9 cellular contexts compared by ENCODE assay signal in genomic region chr1:22826630-22827580, GRCh38.
DNase-seq lines count a peak whose midpoint lies in the region; ATAC-seq and TF ChIP-seq lines count a peak whose summit lies in the region.
"Had no signal": no experiment of that assay in that cellular context is flagged by ENCODE, and none has a peak within 500 bp of the region (broad histone marks: within the 10 kb centered on the region; RNA-seq: fewer than 3 reads in every experiment).

No MANE protein-coding gene starts in this region.

- peak overlapping the region; percentile 40 for H3K18ac ChIP-seq in neuronal stem cell (ENCODE audit: low read length)

- in situ Hi-C loops in brain microvascular endothelial cell (cut with HindIII; ENCODE audit: low pct_ligation_motif_present, low sequenced_read_pairs), result no loop called here

- H2BK15ac ChIP-seq in neuronal stem cell (ENCODE audit: low read length), result no peak overlapping the region

- no peak overlapping the region for H4K91ac ChIP-seq in neuronal stem cell (ENCODE audit: low read depth, low read length, poor library complexity)

- ATAC-seq in left cardiac atrium (peak; percentile 62 to 71), GM19324 (IDR thresholded peaks at IDR 0.05; ENCODE audit: low FRiP score, unreplicated experiment) (no peak)
- ATAC-seq in natural killer cell treated with Interleukin-12 subunit alpha and Interleukin-12 subunit beta and Interleukin-15 and Interleukin-18, amount 100 ng/mL, for 72 hours, result no peak
- ATAC-seq: activated naive CD8-positive, alpha-beta T cell treated with anti-CD3 and anti-CD28 coated beads, Interleukin-2, amount 50 U/mL, for 24 hours had no signal

- H3K36me3 ChIP-seq in neuronal stem cell (replicated peaks in 1 of 2; ENCODE audit: control insufficient read depth in 2 of 2, insufficient read depth in 2 of 2, low read length in 2 of 2), result no peaks in the 10 kb centered on the region
- H3K36me3 ChIP-seq in brain microvascular endothelial cell (replicated peaks), result no peaks in the 10 kb centered on the region

- H3K4ac ChIP-seq in neuronal stem cell (ENCODE audit: low read length), result no peak overlapping the region

- H4K8ac ChIP-seq in neuronal stem cell (ENCODE audit: low read depth, low read length), result no peak overlapping the region

- H3K23ac ChIP-seq in neuronal stem cell (ENCODE audit: low read depth, low read length, poor library complexity), result no peak overlapping the region

- H2BK120ac ChIP-seq in neuronal stem cell (ENCODE audit: low read depth, low read length), result no peak overlapping the region

- peaks cover 17 to 46% of the 10 kb centered on the region in 2 donors for H3K4me1 ChIP-seq in neuronal stem cell (ENCODE audit: control insufficient read depth in 2 of 2, insufficient read depth in 1 of 2, low read depth in 1 of 2, low read length in 2 of 2)

- no peak overlapping the region for H2BK12ac ChIP-seq in neuronal stem cell (ENCODE audit: low read length)

- no peaks in the 10 kb centered on the region for H3K4me1 Mint-ChIP-seq in natural killer cell treated with Interleukin-12 subunit alpha and Interleukin-12 subunit beta and Interleukin-15 and Interleukin-18, amount 100 ng/mL, for 72 hours (ENCODE audit: low read depth in 2 of 2)
- H3K4me1 Mint-ChIP-seq: activated naive CD8-positive, alpha-beta T cell treated with anti-CD3 and anti-CD28 coated beads, Interleukin-2, amount 50 U/mL, for 24 hours had no signal

- no CpG with 5 or more reads among the region's 15 CpGs for WGBS in neuronal stem cell (ENCODE audit: extremely low coverage in 2 of 2, insufficient read length in 2 of 2, insufficient replicate concordance in 1 of 2), 2 donors

- H3K27ac Mint-ChIP-seq in natural killer cell treated with Interleukin-12 subunit alpha and Interleukin-12 subunit beta and Interleukin-15 and Interleukin-18, amount 100 ng/mL, for 72 hours, result no peak overlapping the region
- H3K27ac Mint-ChIP-seq: activated naive CD8-positive, alpha-beta T cell treated with anti-CD3 and anti-CD28 coated beads, Interleukin-2, amount 50 U/mL, for 24 hours had no signal

- DNase-seq in EL (peak; percentile 30), RWPE1 (ENCODE audit: low spot score) (peak; percentile 78), left cardiac atrium (no peak), neuronal stem cell (ENCODE audit: low spot score) (no peak), brain microvascular endothelial cell (no peak), NOMO-1 (lab: John Stamatoyannopoulos, UW; ENCODE audit: unreplicated experiment in 2 of 2) (no peak)
- no peak for DNase-seq in natural killer cell treated with Interleukin-12 subunit alpha and Interleukin-12 subunit beta and Interleukin-15 and Interleukin-18, amount 100 ng/mL, for 72 hours (ENCODE audit: low spot score)
- DNase-seq: activated naive CD8-positive, alpha-beta T cell treated with anti-CD3 and anti-CD28 coated beads, Interleukin-2, amount 50 U/mL, for 24 hours had no signal

- H3K27me3 ChIP-seq in neuronal stem cell (ENCODE audit: control insufficient read depth in 3 of 3, insufficient read depth in 3 of 3, low read depth in 1 of 3, low read length in 3 of 3) (peaks cover 0 to 1% (median 0%) of the 10 kb centered on the region in 3 experiments), brain microvascular endothelial cell (replicated peaks) (no peaks in the 10 kb centered on the region)

- no peak overlapping the region for H3K9ac ChIP-seq in neuronal stem cell (ENCODE audit: low read depth, low read length, poor library complexity)

- no peak overlapping the region for H2AK5ac ChIP-seq in neuronal stem cell (ENCODE audit: low read depth, low read length)

- CTCF ChIA-PET in RWPE1 (lab: Yijun Ruan, JAX), result interaction anchor here (0.6 to 0.7 kb wide), 2 partner anchors 79 to 121 kb away, joined by 3 read pairs; no protein-coding TSS in a partner anchor

- no peak overlapping the region for H3K4me2 ChIP-seq in neuronal stem cell (ENCODE audit: insufficient read depth, low read length, poor library complexity, severe bottlenecking)

- H3K14ac ChIP-seq in neuronal stem cell (ENCODE audit: low read length), result no peak overlapping the region

- POLR2A ChIA-PET in RWPE1 (lab: Yijun Ruan, JAX; ENCODE audit: low non-redundant PET), result no interaction called here

- no peaks in the 10 kb centered on the region for H3K9me3 Mint-ChIP-seq in natural killer cell treated with Interleukin-12 subunit alpha and Interleukin-12 subunit beta and Interleukin-15 and Interleukin-18, amount 100 ng/mL, for 72 hours
- H3K9me3 Mint-ChIP-seq: activated naive CD8-positive, alpha-beta T cell treated with anti-CD3 and anti-CD28 coated beads, Interleukin-2, amount 50 U/mL, for 24 hours had no signal

- H3K9me3 ChIP-seq in neuronal stem cell (replicated peaks in 1 of 2; ENCODE audit: control insufficient read depth in 2 of 2, insufficient read depth in 1 of 2, low read depth in 1 of 2, low read length in 2 of 2), result no peaks in the 10 kb centered on the region

- peak overlapping the region; percentile 44 for H3K27ac ChIP-seq in RWPE1
- no peak overlapping the region for H3K27ac ChIP-seq in neuronal stem cell (replicated peaks; ENCODE audit: low read length)
- no peak overlapping the region for H3K27ac ChIP-seq in brain microvascular endothelial cell

- no peak overlapping the region for H2BK5ac ChIP-seq in neuronal stem cell (ENCODE audit: low read length)

- H3K79me1 ChIP-seq in neuronal stem cell (ENCODE audit: low read depth, low read length), result no peaks in the 10 kb centered on the region

- H3K4me3 ChIP-seq in neuronal stem cell (ENCODE audit: low read length in 2 of 2) (peak overlapping the region in 1 of 2 donors; percentile 2), brain microvascular endothelial cell (ENCODE audit: low read depth, low read length) (no peak overlapping the region)

- peak overlapping the region; percentile 33 for H2AFZ ChIP-seq in neuronal stem cell (ENCODE audit: low read length)

- H3K4me3 Mint-ChIP-seq in natural killer cell treated with Interleukin-12 subunit alpha and Interleukin-12 subunit beta and Interleukin-15 and Interleukin-18, amount 100 ng/mL, for 72 hours, result no peak overlapping the region
- H3K4me3 Mint-ChIP-seq: activated naive CD8-positive, alpha-beta T cell treated with anti-CD3 and anti-CD28 coated beads, Interleukin-2, amount 50 U/mL, for 24 hours had no signal

- peaks cover 9 to 10% of the 10 kb centered on the region in 2 donors for H3K27me3 Mint-ChIP-seq in natural killer cell treated with Interleukin-12 subunit alpha and Interleukin-12 subunit beta and Interleukin-15 and Interleukin-18, amount 100 ng/mL, for 72 hours

- TF ChIP-seq CTCF in RWPE1 (conservative IDR thresholded peaks at IDR 0.05; ENCODE audit: low read depth), result no peak
- TF ChIP-seq CTCF in brain microvascular endothelial cell (IDR thresholded peaks at IDR 0.05; ENCODE audit: low read depth, low read length, missing control alignments), result no peak

- no peaks in the 10 kb centered on the region for H3K36me3 Mint-ChIP-seq in natural killer cell treated with Interleukin-12 subunit alpha and Interleukin-12 subunit beta and Interleukin-15 and Interleukin-18, amount 100 ng/mL, for 72 hours

- intact Hi-C loops in left cardiac atrium (cut with DNase I), result no loop called here

Comparison
In these comparisons a context has a peak if more than half of its experiments do, and no peak if none do; other contexts are left out.
1. DNase-seq: peak in EL (single experiment) and RWPE1 (single experiment); none in left cardiac atrium (single experiment), neuronal stem cell (single experiment), brain microvascular endothelial cell (single experiment), natural killer cell treated with Interleukin-12 subunit alpha and Interleukin-12 subunit beta and Interleukin-15 and Interleukin-18, amount 100 ng/mL, for 72 hours (single experiment) and NOMO-1 (0 of 2).
2. ATAC-seq: peak in left cardiac atrium (2 of 2); none in GM19324 (single experiment) and natural killer cell treated with Interleukin-12 subunit alpha and Interleukin-12 subunit beta and Interleukin-15 and Interleukin-18, amount 100 ng/mL, for 72 hours (0 of 2).